ENCODE assay signal across 27 cellular contexts in the genomic region with DNA sequence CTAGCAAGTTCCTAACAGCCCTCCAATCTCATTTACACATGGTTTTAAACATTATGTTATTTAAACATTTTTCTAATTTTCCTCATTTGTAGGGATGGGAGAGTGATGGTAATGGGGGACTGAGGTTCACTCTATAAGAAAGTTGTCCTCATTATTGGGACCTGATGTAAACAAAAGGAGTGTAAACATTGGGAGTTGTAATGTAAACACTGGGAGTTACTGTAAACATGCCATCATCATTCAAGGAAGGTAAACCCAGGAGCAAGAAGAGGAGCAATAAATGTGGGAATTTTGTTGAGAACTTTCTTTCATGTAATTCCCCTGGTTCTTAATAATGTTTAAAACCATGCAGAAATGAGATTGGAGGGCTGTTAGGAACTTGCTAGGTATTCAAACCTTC. TPM values are rescaled to one million over a fixed set of nuclear protein-coding genes. Genes with fewer than 3 reads are reported as not detected.
"Had no signal": no experiment of that assay in that cellular context is flagged by ENCODE, and none has a peak within 500 bp of the region (broad histone marks: within the 10 kb centered on the region; RNA-seq: fewer than 3 reads in every experiment).

No MANE protein-coding gene starts in this region.

- H3K4me3 ChIP-seq: breast epithelium, lower lobe of right lung, right lobe of liver, tibial nerve had no signal

- H3K9me3 ChIP-seq: breast epithelium, lower lobe of right lung, right lobe of liver had no signal

- FAIRE-seq: kidney had no signal

- H3K4me1 ChIP-seq: breast epithelium, lower lobe of right lung, right lobe of liver, tibial nerve had no signal

- H3K36me3 ChIP-seq: breast epithelium, lower lobe of right lung, right lobe of liver, WERI-Rb-1 had no signal

- DNase-seq: activated CD4-positive, alpha-beta memory T cell treated with anti-CD3 and anti-CD28 coated beads for 36 hours; activated CD4-positive, alpha-beta T cell treated with anti-CD3 and anti-CD28 coated beads, Interleukin-2, amount 10 ng/mL, durations not matched to agents 24 days and 14 days; activated CD4-positive, CD25-positive, alpha-beta regulatory T cell treated with anti-CD3 and anti-CD28 coated beads, Interleukin-2, amount 50 U/mL, for 72 hours; activated CD8-positive, alpha-beta memory T cell treated with anti-CD3 and anti-CD28 coated beads, Interleukin-2, amount 50 U/mL, for 4 hours; activated gamma-delta T cell treated with Interleukin-2 at 50 U/mL for 16 hours; activated naive CD4-positive, alpha-beta T cell treated with anti-CD3 and anti-CD28 coated beads, Interleukin-2, amount 50 U/mL, for 16 hours; activated T-cell treated with anti-CD3 and anti-CD28 coated beads, Interleukin-2, amount 50 U/mL, for 1 hour; amniotic stem cell; central memory CD4-positive, alpha-beta T cell; foreskin fibroblast; head of caudate nucleus; hippocampal formation; immature natural killer cell; kidney; left colon; lower lobe of right lung; posterior cingulate gyrus; right lobe of liver; stimulated activated CD4-positive, alpha-beta T cell treated with anti-CD3 and anti-CD28 coated beads, Interleukin-2, amount 100 ng/mL, for 48 hours; stimulated activated naive CD4-positive, alpha-beta T cell treated with Interleukin-2 at 50 U/mL for 16 hours; T-helper 17 cell; T1000; WERI-Rb-1 had no signal

- ATAC-seq: esophagus mucosa, left colon, lower lobe of right lung, T-helper 17 cell had no signal

- H3K27me3 ChIP-seq: breast epithelium, right lobe of liver, tibial nerve had no signal

- H3K27ac ChIP-seq: breast epithelium, lower lobe of right lung, right lobe of liver, tibial nerve, WERI-Rb-1 had no signal

RNA-seq across cellular contexts. Expression of gene RFTN2, which starts 17.8 kb away (rescaled TPM):
- total RNA-seq: activated CD4-positive, alpha-beta memory T cell treated with anti-CD3 and anti-CD28 coated beads for 36 hours; activated CD4-positive, alpha-beta T cell treated with anti-CD3 and anti-CD28 coated beads, Interleukin-2, amount 10 ng/mL, durations not matched to agents 24 days and 14 days; activated CD8-positive, alpha-beta memory T cell treated with anti-CD3 and anti-CD28 coated beads for 36 hours had no signal
